ENCODE assay signal across 22 cellular contexts in the genomic region with DNA sequence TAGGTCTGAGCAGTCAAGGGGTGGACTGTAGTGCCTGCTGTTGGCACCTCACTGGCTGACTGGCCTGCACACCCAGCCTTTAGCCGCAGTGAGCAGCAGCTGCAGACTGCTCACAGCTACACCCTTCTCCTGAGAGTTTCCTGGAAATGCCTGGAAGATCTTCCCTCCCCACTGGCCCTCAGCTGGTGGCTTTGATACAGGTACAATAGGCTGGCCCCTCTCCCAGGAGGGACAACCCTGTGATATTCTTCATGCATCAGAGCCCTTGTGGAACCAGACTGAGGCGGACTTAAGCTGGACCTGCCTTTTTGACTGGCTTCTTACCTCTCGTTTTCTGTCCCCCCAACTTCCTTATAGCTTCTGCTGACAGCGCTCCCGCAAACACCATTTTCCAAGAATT. TPM values are rescaled to one million over a fixed set of nuclear protein-coding genes. Genes with fewer than 3 reads are reported as not detected.
DNase-seq lines count a peak whose midpoint lies in the region; ATAC-seq, FAIRE-seq and TF ChIP-seq lines count a peak whose summit lies in the region.
"Had no signal": no experiment of that assay in that cellular context is flagged by ENCODE, and none has a peak within 500 bp of the region (broad histone marks: within the 10 kb centered on the region; RNA-seq: fewer than 3 reads in every experiment).

No MANE protein-coding gene starts in this region.

- no peaks in the 10 kb centered on the region for H3K9me3 ChIP-seq in endothelial cell of umbilical vein (replicated peaks; ENCODE audit: control insufficient read depth, insufficient read depth, low read length)
- H3K9me3 ChIP-seq: BE2C had no signal

- no peak for ATAC-seq in activated CD8-positive, alpha-beta T cell treated with anti-CD3 and anti-CD28 coated beads, Interleukin-2, amount 10 ng/mL, durations not matched to agents 7 days and 5 days
- ATAC-seq: HCT116, K562 had no signal

- H3K27me3 ChIP-seq in bronchial epithelial cell (ENCODE audit: control insufficient read depth, insufficient read depth, low read length) (no peaks in the 10 kb centered on the region), endothelial cell of umbilical vein (ENCODE audit: control insufficient read depth in 2 of 2, insufficient read depth in 2 of 2, low read length in 2 of 2) (peaks cover 10 to 12% of the 10 kb centered on the region in 2 experiments), dorsolateral prefrontal cortex (peaks cover 0 to under 1% (median 0%) of the 10 kb centered on the region in 45 donors)
- H3K27me3 ChIP-seq: BE2C had no signal

- H3K4me1 ChIP-seq in endothelial cell of umbilical vein (ENCODE audit: control insufficient read depth, extremely low read depth, insufficient read depth, low read length): peaks cover 5% of the 10 kb centered on the region

- H3K4me3 ChIP-seq in bronchial epithelial cell (ENCODE audit: low read depth, low read length) (no peak overlapping the region), endothelial cell of umbilical vein (replicated peaks in 1 of 3; ENCODE audit: insufficient read depth in 1 of 3, low read depth in 1 of 3, low read length in 3 of 3) (no peak overlapping the region), dorsolateral prefrontal cortex (no peak overlapping the region)
- H3K4me3 ChIP-seq: K562 had no signal

- no peaks in the 10 kb centered on the region for H4K20me1 ChIP-seq in endothelial cell of umbilical vein (replicated peaks; ENCODE audit: control insufficient read depth, extremely low read depth, insufficient read depth, low read length)

- H2AFZ ChIP-seq in endothelial cell of umbilical vein (ENCODE audit: low read depth, low read length): no peak overlapping the region

- H3K4me1 Mint-ChIP-seq in activated CD8-positive, alpha-beta T cell treated with anti-CD3 and anti-CD28 coated beads, Interleukin-2, amount 10 ng/mL, durations not matched to agents 7 days and 5 days (ENCODE audit: low read depth): no peaks in the 10 kb centered on the region
- H3K4me1 Mint-ChIP-seq: CD4-positive, alpha-beta memory T cell had no signal

- no peak for TF ChIP-seq CTCF in bronchial epithelial cell (IDR thresholded peaks at IDR 0.05; ENCODE audit: insufficient read depth, low read length, severe bottlenecking)
- TF ChIP-seq CTCF in endothelial cell of umbilical vein (IDR thresholded peaks at IDR 0.05; ENCODE audit: extremely low read depth in 1 of 2, insufficient read depth in 1 of 2, low read depth in 1 of 2, low read length in 2 of 2): no peak
- no peak for TF ChIP-seq CTCF in dorsolateral prefrontal cortex (IDR thresholded peaks at IDR 0.05 in 54 of 56, conservative IDR thresholded peaks at IDR 0.05 in 2 of 56; ENCODE audit: low read depth in 1 of 56, partially characterized antibody in 56 of 56)

- dilution Hi-C loops in endothelial cell of umbilical vein (cut with MboI; ENCODE audit: extremely low pct_ligation_motif_present, low sequenced_read_pairs): no loop called here

- no peak overlapping the region for H3K27ac Mint-ChIP-seq in activated CD8-positive, alpha-beta T cell treated with anti-CD3 and anti-CD28 coated beads, Interleukin-2, amount 10 ng/mL, durations not matched to agents 7 days and 5 days
- H3K27ac Mint-ChIP-seq: CD4-positive, alpha-beta memory T cell; HFFc6 had no signal

- POLR2A ChIA-PET in endothelial cell of umbilical vein (lab: Charles Lee): no interaction called here
- POLR2A ChIA-PET in activated CD8-positive, alpha-beta T cell treated with anti-CD3 and anti-CD28 coated beads, Interleukin-2, amount 10 ng/mL, durations not matched to agents 7 days and 5 days (lab: Charles Lee): no interaction called here

- intact Hi-C loops in endothelial cell of umbilical vein (cut with micrococcal nuclease): no loop called here
- intact Hi-C loops in dorsolateral prefrontal cortex (cut with DNase I): no loop called here

- H3K9me3 Mint-ChIP-seq in activated CD8-positive, alpha-beta T cell treated with anti-CD3 and anti-CD28 coated beads, Interleukin-2, amount 10 ng/mL, durations not matched to agents 7 days and 5 days (ENCODE audit: insufficient read depth): peaks cover 5% of the 10 kb centered on the region

- no peaks in the 10 kb centered on the region for H3K79me2 ChIP-seq in endothelial cell of umbilical vein (ENCODE audit: control insufficient read depth, insufficient read depth, low read length)

- no peak for TF ChIP-seq POLR2A in endothelial cell of umbilical vein (IDR thresholded peaks at IDR 0.05; ENCODE audit: low read depth, low read length)

- H3K36me3 Mint-ChIP-seq in activated CD8-positive, alpha-beta T cell treated with anti-CD3 and anti-CD28 coated beads, Interleukin-2, amount 10 ng/mL, durations not matched to agents 7 days and 5 days (ENCODE audit: low read depth): no peaks in the 10 kb centered on the region
- H3K36me3 Mint-ChIP-seq: CD4-positive, alpha-beta memory T cell had no signal

- H3K9me1 ChIP-seq in endothelial cell of umbilical vein (replicated peaks; ENCODE audit: control insufficient read depth, extremely low read depth, insufficient read depth, low read length): no peaks in the 10 kb centered on the region

- H3K27me3 Mint-ChIP-seq in activated CD8-positive, alpha-beta T cell treated with anti-CD3 and anti-CD28 coated beads, Interleukin-2, amount 10 ng/mL, durations not matched to agents 7 days and 5 days (ENCODE audit: low read depth): peaks cover 11% of the 10 kb centered on the region

- no peak for DNase-seq in bronchial epithelial cell (ENCODE audit: low read depth)
- no peak for DNase-seq in endothelial cell of umbilical vein (ENCODE audit: low read depth, low spot score)
- peak; percentile 26 for DNase-seq in mesenteric fat pad (ENCODE audit: low spot score)
- DNase-seq in activated CD8-positive, alpha-beta T cell treated with anti-CD3 and anti-CD28 coated beads, Interleukin-2, amount 10 ng/mL, durations not matched to agents 7 days and 5 days: no peak
- no peak for DNase-seq in SIG-M5 (lab: John Stamatoyannopoulos, UW)
- DNase-seq in CD1c-positive myeloid dendritic cell (ENCODE audit: extremely low spot score): no peak
- no peak for DNase-seq in dorsolateral prefrontal cortex
- DNase-seq: 8988T; BE2C; Calu3; CD4-positive, alpha-beta memory T cell; GOT3; H7; HFFc6 had no signal

- no peak for TF ChIP-seq RAD21 in Ishikawa (IDR thresholded peaks at IDR 0.05; ENCODE audit: low read depth)

- no peak overlapping the region for H3K4me3 Mint-ChIP-seq in activated CD8-positive, alpha-beta T cell treated with anti-CD3 and anti-CD28 coated beads, Interleukin-2, amount 10 ng/mL, durations not matched to agents 7 days and 5 days
- H3K4me3 Mint-ChIP-seq: CD4-positive, alpha-beta memory T cell; HFFc6 had no signal

- CTCF ChIA-PET in endothelial cell of umbilical vein (lab: Charles Lee): interaction anchor here (0.8 kb wide), 1 partner anchor 52 kb away, joined by 3 read pairs; no protein-coding TSS in a partner anchor
- CTCF ChIA-PET in activated CD8-positive, alpha-beta T cell treated with anti-CD3 and anti-CD28 coated beads, Interleukin-2, amount 10 ng/mL, durations not matched to agents 7 days and 5 days (lab: Charles Lee): no interaction called here

- BruUV-seq in endothelial cell of umbilical vein (replicated peaks; lab: Mats Ljungman, UMichigan): no TSS peak

- H3K27ac ChIP-seq in endothelial cell of umbilical vein (ENCODE audit: insufficient read depth, low read depth, low read length): no peak overlapping the region
- peak overlapping the region in 1 of 59 donors; percentile 66 for H3K27ac ChIP-seq in dorsolateral prefrontal cortex
- H3K27ac ChIP-seq: C4-2B, HL-60 had no signal

- no peak overlapping the region for H3K4me2 ChIP-seq in endothelial cell of umbilical vein (ENCODE audit: insufficient read depth, low read length)

- peak; percentile 34; the same call in 1 of the 2 replicates for TF ChIP-seq EP300 in Ishikawa (IDR thresholded peaks at IDR 0.05; ENCODE audit: borderline replicate concordance)

- H3K36me3 ChIP-seq in bronchial epithelial cell (ENCODE audit: control insufficient read depth, insufficient read depth, low read length) (no peaks in the 10 kb centered on the region), endothelial cell of umbilical vein (ENCODE audit: control insufficient read depth in 2 of 2, extremely low read depth in 1 of 2, insufficient read depth in 2 of 2, low read length in 2 of 2) (no peaks in the 10 kb centered on the region)
- H3K36me3 ChIP-seq: BE2C had no signal

- no peak overlapping the region for H3K9ac ChIP-seq in endothelial cell of umbilical vein (replicated peaks; ENCODE audit: extremely low read depth, insufficient read depth, low read length)

- peak; percentile 36 for FAIRE-seq in bronchial epithelial cell (lab: Jason Lieb, UNC)
- FAIRE-seq in endothelial cell of umbilical vein (lab: Jason Lieb, UNC): peak; percentile 49
- FAIRE-seq: G401.6, GM12891, K562 had no signal

RNA-seq across cellular contexts. Expression of a gene that starts 6.4 kb away (rescaled TPM):
- 0.13 and 0.53 TPM in 2 replicates for total RNA-seq in bronchial epithelial cell
- total RNA-seq in endothelial cell of umbilical vein: 0.32 and 0.51 TPM in 2 replicates
- polyA plus RNA-seq in endothelial cell of umbilical vein: 0.13 and 0.17 TPM in 2 replicates
- polyA plus RNA-seq in endothelial cell of umbilical vein (2011; cell fraction: cytosol; rRNA removed): 0.08 and 0.13 TPM in 2 replicates
- 0.09 TPM in 1 of 2 replicates, not detected in the other for polyA plus RNA-seq in endothelial cell of umbilical vein (2011; cell fraction: nucleus; rRNA removed)
- polyA plus RNA-seq in endothelial cell of umbilical vein (2012): 0.21 TPM in 1 of 2 replicates, not detected in the other
- polyA minus RNA-seq in endothelial cell of umbilical vein: 0.15 TPM in 1 of 2 replicates, not detected in the other
- not detected for polyA minus RNA-seq in endothelial cell of umbilical vein (2011; cell fraction: cytosol; rRNA and poly(A)+ RNA removed)
- polyA minus RNA-seq in endothelial cell of umbilical vein (2011; cell fraction: nucleus; rRNA and poly(A)+ RNA removed): not detected in 2 replicates
- 0.48 TPM for total RNA-seq in mesenteric fat pad
- total RNA-seq in activated CD8-positive, alpha-beta T cell treated with anti-CD3 and anti-CD28 coated beads, Interleukin-2, amount 10 ng/mL, durations not matched to agents 7 days and 5 days: not detected
- total RNA-seq in dorsolateral prefrontal cortex: 1 to 10 TPM; 1.4 to 8.9 (median 4.0) TPM
- total RNA-seq: Calu3, HT1080 had no signal

RNA-seq across cellular contexts. Expression of a gene that starts 18.0 kb away (rescaled TPM):
- total RNA-seq in bronchial epithelial cell: 74.5 and 109 TPM in 2 replicates
- 117 and 120 TPM in 2 replicates for total RNA-seq in endothelial cell of umbilical vein
- polyA plus RNA-seq in endothelial cell of umbilical vein: 110 and 117 TPM in 2 replicates
- polyA plus RNA-seq in endothelial cell of umbilical vein (2011; cell fraction: cytosol; rRNA removed): 101 and 119 TPM in 2 replicates
- 99.2 and 100 TPM in 2 replicates for polyA plus RNA-seq in endothelial cell of umbilical vein (2011; cell fraction: nucleus; rRNA removed)
- polyA plus RNA-seq in endothelial cell of umbilical vein (2012): 83.2 and 99.3 TPM in 2 replicates
- 113 and 118 TPM in 2 replicates for polyA minus RNA-seq in endothelial cell of umbilical vein
- polyA minus RNA-seq in endothelial cell of umbilical vein (2011; cell fraction: cytosol; rRNA and poly(A)+ RNA removed): 37.5 TPM
- polyA minus RNA-seq in endothelial cell of umbilical vein (2011; cell fraction: nucleus; rRNA and poly(A)+ RNA removed): 47.4 and 58.9 TPM in 2 replicates
- total RNA-seq in mesenteric fat pad: 77.4 TPM
- 10 to 100 TPM; 64.5 to 70.2 TPM for total RNA-seq in activated CD8-positive, alpha-beta T cell treated with anti-CD3 and anti-CD28 coated beads, Interleukin-2, amount 10 ng/mL, durations not matched to agents 7 days and 5 days
- total RNA-seq in dorsolateral prefrontal cortex: 10 to 100 TPM; 51.6 to 96.6 (median 65.9) TPM

RNA-seq across cellular contexts. Expression of a gene that starts 41.7 kb away (rescaled TPM):
- total RNA-seq in bronchial epithelial cell: not detected in 2 replicates
- not detected in 2 replicates for total RNA-seq in endothelial cell of umbilical vein
- not detected in 2 replicates for polyA plus RNA-seq in endothelial cell of umbilical vein
- not detected in 2 replicates for polyA plus RNA-seq in endothelial cell of umbilical vein (2011; cell fraction: cytosol; rRNA removed)
- 0.63 TPM in 1 of 2 replicates, not detected in the other for polyA plus RNA-seq in endothelial cell of umbilical vein (2011; cell fraction: nucleus; rRNA removed)
- not detected in 2 replicates for polyA plus RNA-seq in endothelial cell of umbilical vein (2012)
- polyA minus RNA-seq in endothelial cell of umbilical vein: not detected in 2 replicates
- not detected for polyA minus RNA-seq in endothelial cell of umbilical vein (2011; cell fraction: cytosol; rRNA and poly(A)+ RNA removed)
- not detected in 2 replicates for polyA minus RNA-seq in endothelial cell of umbilical vein (2011; cell fraction: nucleus; rRNA and poly(A)+ RNA removed)
- not detected for total RNA-seq in mesenteric fat pad
- total RNA-seq in activated CD8-positive, alpha-beta T cell treated with anti-CD3 and anti-CD28 coated beads, Interleukin-2, amount 10 ng/mL, durations not matched to agents 7 days and 5 days: not detected
- 1 to 10 TPM in 59 of 120 experiments, under 1 TPM in 5, not detected in 56; 0.82 to 5.6 (median 1.9) TPM for total RNA-seq in dorsolateral prefrontal cortex
- total RNA-seq: Calu3; CD4-positive, alpha-beta memory T cell; HT1080; K562 had no signal
- polyA plus RNA-seq: CD4-positive, alpha-beta memory T cell; K562 had no signal

RNA-seq across cellular contexts. Expression of a gene that starts 59.5 kb away (rescaled TPM):
- total RNA-seq in bronchial epithelial cell (103 and 122 TPM in 2 replicates), endothelial cell of umbilical vein (96.5 and 106 TPM in 2 replicates), mesenteric fat pad (60.2 TPM), dorsolateral prefrontal cortex (10 to 100 TPM; 33.8 to 83.9 (median 57.8) TPM)
- polyA plus RNA-seq in endothelial cell of umbilical vein: 122 and 137 TPM in 2 replicates
- 132 and 139 TPM in 2 replicates for polyA plus RNA-seq in endothelial cell of umbilical vein (2011; cell fraction: cytosol; rRNA removed)
- 102 and 114 TPM in 2 replicates for polyA plus RNA-seq in endothelial cell of umbilical vein (2011; cell fraction: nucleus; rRNA removed)
- polyA plus RNA-seq in endothelial cell of umbilical vein (2012): 91.2 and 106 TPM in 2 replicates
- polyA minus RNA-seq in endothelial cell of umbilical vein: 60.7 and 69.0 TPM in 2 replicates
- 89.7 TPM for polyA minus RNA-seq in endothelial cell of umbilical vein (2011; cell fraction: cytosol; rRNA and poly(A)+ RNA removed)
- 27.3 and 32.8 TPM in 2 replicates for polyA minus RNA-seq in endothelial cell of umbilical vein (2011; cell fraction: nucleus; rRNA and poly(A)+ RNA removed)
- 100 to 1,000 TPM; 134 to 135 TPM for total RNA-seq in activated CD8-positive, alpha-beta T cell treated with anti-CD3 and anti-CD28 coated beads, Interleukin-2, amount 10 ng/mL, durations not matched to agents 7 days and 5 days
